10 cellular contexts compared by ENCODE assay signal in genomic region chr6:37516920-37517405, GRCh38. TPM values are rescaled to one million over a fixed set of nuclear protein-coding genes. Genes with fewer than 3 reads are reported as not detected.
DNase-seq lines count a peak whose midpoint lies in the region; ATAC-seq and TF ChIP-seq lines count a peak whose summit lies in the region.
"Had no signal": no experiment of that assay in that cellular context is flagged by ENCODE, and none has a peak within 500 bp of the region (broad histone marks: within the 10 kb centered on the region; RNA-seq: fewer than 3 reads in every experiment).

No MANE protein-coding gene starts in this region.

- no peaks in the 10 kb centered on the region for H3K36me3 ChIP-seq in SK-N-SH (replicated peaks in 1 of 2; ENCODE audit: control insufficient read depth in 1 of 2, insufficient read depth in 2 of 2, low read length in 1 of 2)
- H3K36me3 ChIP-seq: ovary had no signal

- peak; percentile 51 for DNase-seq in SK-N-SH
- DNase-seq in NCI-H446 (lab: John Stamatoyannopoulos, UW): peak; percentile 86 to 88
- peak; percentile 17 for DNase-seq in MCF 10A (ENCODE audit: unreplicated experiment)
- DNase-seq in stimulated activated effector memory CD8-positive, alpha-beta T cell treated with anti-CD3 and anti-CD28 coated beads, Interleukin-12 subunit alpha, Interleukin-12 subunit beta, amount 100 ng/mL, for 72 hours (ENCODE audit: low spot score in 2 of 2): no peak
- no peak for DNase-seq in NCI-H187 treated with DMSO at 0.1 percent for 48 hours (lab: John Stamatoyannopoulos, UW)
- no peak for DNase-seq in activated CD4-positive, CD25-positive, alpha-beta regulatory T cell treated with anti-CD3 and anti-CD28 coated beads, Interleukin-2, amount 50 U/mL, for 72 hours
- DNase-seq: NCI-H1048, ovary had no signal

- 70% methylated on average over 11 of the region's 16 CpGs for WGBS in SK-N-SH (ENCODE audit: low lambda C conversion rate)

- intact Hi-C loops in MCF 10A (cut with micrococcal nuclease): no loop called here

- POLR2A ChIA-PET in SK-N-SH (lab: Yijun Ruan, JAX): interaction anchor here (0.7 to 1.8 kb wide), 6 partner anchors 9 to 29 kb away, joined by 3 to 11 read pairs (median 4); no protein-coding TSS in a partner anchor
- POLR2A ChIA-PET in MCF 10A (lab: Yijun Ruan, JAX): interaction anchor here (0.7 to 0.8 kb wide), 2 partner anchors 16 to 43 kb away, joined by 3 to 6 read pairs; no protein-coding TSS in a partner anchor

- H3K9ac ChIP-seq in SK-N-SH: no peak overlapping the region

- TF ChIP-seq RAD21 in SK-N-SH (IDR thresholded peaks at IDR 0.05; ENCODE audit: low read length): no peak

- CTCF ChIA-PET in SK-N-SH (lab: Yijun Ruan, JAX) (interaction anchor here (1.1 to 3.1 kb wide), 14 partner anchors 9 to 191 kb away, joined by 3 to 21 read pairs (median 5); no protein-coding TSS in a partner anchor), MCF 10A (lab: Yijun Ruan, JAX) (interaction anchor here (0.6 kb wide), 1 partner anchor 606 kb away, joined by 3 read pairs; no protein-coding TSS in a partner anchor)

- ATAC-seq in SK-N-SH treated with all-trans-retinoic acid at 6 μM for 48 hours (no peak), GM21786 (IDR thresholded peaks at IDR 0.05; ENCODE audit: unreplicated experiment) (no peak)
- peak; percentile 15 for ATAC-seq in stimulated activated effector memory CD8-positive, alpha-beta T cell treated with anti-CD3 and anti-CD28 coated beads, Interleukin-12 subunit alpha, Interleukin-12 subunit beta, amount 100 ng/mL, for 72 hours

- H3K4me1 Mint-ChIP-seq in MCF 10A (ENCODE audit: insufficient read depth, unreplicated experiment): peaks cover 18% of the 10 kb centered on the region
- peaks cover 88% of the 10 kb centered on the region for H3K4me1 Mint-ChIP-seq in stimulated activated effector memory CD8-positive, alpha-beta T cell treated with anti-CD3 and anti-CD28 coated beads, Interleukin-12 subunit alpha, Interleukin-12 subunit beta, amount 100 ng/mL, for 72 hours

- no peak for TF ChIP-seq CTCF in SK-N-SH (IDR thresholded peaks at IDR 0.05)
- TF ChIP-seq CTCF in MCF 10A (IDR thresholded peaks at IDR 0.05; ENCODE audit: unreplicated experiment): no peak

- H3K36me3 Mint-ChIP-seq in MCF 10A (ENCODE audit: insufficient read depth, unreplicated experiment): no peaks in the 10 kb centered on the region
- peaks cover 11% of the 10 kb centered on the region for H3K36me3 Mint-ChIP-seq in stimulated activated effector memory CD8-positive, alpha-beta T cell treated with anti-CD3 and anti-CD28 coated beads, Interleukin-12 subunit alpha, Interleukin-12 subunit beta, amount 100 ng/mL, for 72 hours

- H3K4me1 ChIP-seq in SK-N-SH (ENCODE audit: control insufficient read depth in 1 of 2, insufficient read depth in 2 of 2, low read depth in 1 of 2, low read length in 1 of 2): peaks cover 5 to 54% of the 10 kb centered on the region in 2 experiments; a peak in 2 of 4 replicates

- H3K27ac Mint-ChIP-seq in MCF 10A (ENCODE audit: low read depth, unreplicated experiment): no peak overlapping the region
- H3K27ac Mint-ChIP-seq in stimulated activated effector memory CD8-positive, alpha-beta T cell treated with anti-CD3 and anti-CD28 coated beads, Interleukin-12 subunit alpha, Interleukin-12 subunit beta, amount 100 ng/mL, for 72 hours: peak overlapping the region; percentile 93

- H3K9me3 ChIP-seq in SK-N-SH: no peaks in the 10 kb centered on the region
- H3K9me3 ChIP-seq: ovary had no signal

- peak overlapping the region in 1 of 2 experiments; percentile 98; a peak in 2 of 4 replicates for H3K27ac ChIP-seq in SK-N-SH (ENCODE audit: low read depth in 2 of 2, low read length in 1 of 2)
- H3K27ac ChIP-seq: ovary had no signal

- no peaks in the 10 kb centered on the region for H4K20me1 ChIP-seq in SK-N-SH (ENCODE audit: insufficient read depth)

- no peak overlapping the region for H3K4me2 ChIP-seq in SK-N-SH

- H3K27me3 ChIP-seq in SK-N-SH (ENCODE audit: insufficient read depth): no peaks in the 10 kb centered on the region
- H3K27me3 ChIP-seq: ovary had no signal

- H3K4me3 ChIP-seq in SK-N-SH (ENCODE audit: low read depth in 2 of 2, low read length in 1 of 2): no peak overlapping the region
- H3K4me3 ChIP-seq: ovary had no signal

- no peak overlapping the region for H3K4me3 Mint-ChIP-seq in MCF 10A (ENCODE audit: unreplicated experiment)
- H3K4me3 Mint-ChIP-seq in stimulated activated effector memory CD8-positive, alpha-beta T cell treated with anti-CD3 and anti-CD28 coated beads, Interleukin-12 subunit alpha, Interleukin-12 subunit beta, amount 100 ng/mL, for 72 hours: peak overlapping the region; percentile 75

- no peak overlapping the region for H2AFZ ChIP-seq in SK-N-SH (ENCODE audit: low read depth)

- H3K27me3 Mint-ChIP-seq in MCF 10A (ENCODE audit: insufficient read depth, unreplicated experiment): peaks cover 21% of the 10 kb centered on the region

- H3F3A ChIP-seq in SK-N-SH (replicated peaks; ENCODE audit: insufficient read depth): no peaks in the 10 kb centered on the region

- BruUV-seq in MCF 10A (replicated peaks; lab: Mats Ljungman, UMichigan): no TSS peak

- no peak for TF ChIP-seq EP300 in SK-N-SH (IDR thresholded peaks at IDR 0.05; ENCODE audit: borderline replicate concordance in 1 of 2, low read depth in 1 of 2, low read length in 1 of 2)

- H3K79me2 ChIP-seq in SK-N-SH (ENCODE audit: insufficient read depth): no peaks in the 10 kb centered on the region

- H3K9me3 Mint-ChIP-seq in MCF 10A (ENCODE audit: unreplicated experiment): no peaks in the 10 kb centered on the region
- H3K9me3 Mint-ChIP-seq in stimulated activated effector memory CD8-positive, alpha-beta T cell treated with anti-CD3 and anti-CD28 coated beads, Interleukin-12 subunit alpha, Interleukin-12 subunit beta, amount 100 ng/mL, for 72 hours: no peaks in the 10 kb centered on the region

- no peaks in the 10 kb centered on the region for H3K9me2 ChIP-seq in SK-N-SH

TF ChIP-seq in SK-N-SH, 30 proteins besides CTCF, POLR2A, EP300 and RAD21 (continues in another document):
- TF ChIP-seq GATA2 (CRISPR knock-in tag; IDR thresholded peaks at IDR 0.05) (no peak), JUND (IDR thresholded peaks at IDR 0.05) (no peak), CHD2 (IDR thresholded peaks at IDR 0.05; ENCODE audit: low read length, partially characterized antibody) (no peak), FOXJ3 (CRISPR knock-in tag; IDR thresholded peaks at IDR 0.05) (no peak), SIN3A (IDR thresholded peaks at IDR 0.05; ENCODE audit: borderline replicate concordance, low read depth, low read length) (no peak), NFIC (IDR thresholded peaks at IDR 0.05; ENCODE audit: borderline replicate concordance) (no peak), FOXM1 (IDR thresholded peaks at IDR 0.05; ENCODE audit: low read depth) (no peak)
- TF ChIP-seq, protein P1, sequence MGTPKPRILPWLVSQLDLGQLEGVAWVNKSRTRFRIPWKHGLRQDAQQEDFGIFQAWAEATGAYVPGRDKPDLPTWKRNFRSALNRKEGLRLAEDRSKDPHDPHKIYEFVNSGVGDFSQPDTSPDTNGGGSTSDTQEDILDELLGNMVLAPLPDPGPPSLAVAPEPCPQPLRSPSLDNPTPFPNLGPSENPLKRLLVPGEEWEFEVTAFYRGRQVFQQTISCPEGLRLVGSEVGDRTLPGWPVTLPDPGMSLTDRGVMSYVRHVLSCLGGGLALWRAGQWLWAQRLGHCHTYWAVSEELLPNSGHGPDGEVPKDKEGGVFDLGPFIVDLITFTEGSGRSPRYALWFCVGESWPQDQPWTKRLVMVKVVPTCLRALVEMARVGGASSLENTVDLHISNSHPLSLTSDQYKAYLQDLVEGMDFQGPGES (IDR thresholded peaks at IDR 0.05; ENCODE audit: low read depth, low read length): no peak

TF ChIP-seq in SK-N-SH treated with all-trans-retinoic acid at 6 μM for 48 hours, 23 proteins besides CTCF, POLR2A, EP300 and RAD21:
- no peak for TF ChIP-seq TCF4 (CRISPR knock-in tag; IDR thresholded peaks at IDR 0.05; ENCODE audit: borderline replicate concordance)
- TF ChIP-seq GLIS3 (CRISPR knock-in tag; IDR thresholded peaks at IDR 0.05): no peak

RNA-seq across cellular contexts. Expression of gene CCDC167, which starts 17.3 kb away (rescaled TPM):
- 49.1 and 63.2 TPM in 2 replicates for polyA plus RNA-seq in SK-N-SH (2012; rRNA removed)
- 50.1 and 62.9 TPM in 2 replicates for polyA plus RNA-seq in SK-N-SH (2012; cell fraction: cytosol; rRNA removed)
- 17.7 and 37.0 TPM in 2 replicates for polyA plus RNA-seq in SK-N-SH (2012; cell fraction: nucleus; rRNA removed)
- 24.4 and 40.8 TPM in 2 replicates for total RNA-seq in MCF 10A (2022)

Comparison
In these comparisons a context has a peak if more than half of its experiments do, and no peak if none do; other contexts are left out.
1. DNase-seq: peak in SK-N-SH (single experiment), NCI-H446 (2 of 2) and MCF 10A (single experiment); none in stimulated activated effector memory CD8-positive, alpha-beta T cell treated with anti-CD3 and anti-CD28 coated beads, Interleukin-12 subunit alpha, Interleukin-12 subunit beta, amount 100 ng/mL, for 72 hours (0 of 2), NCI-H187 treated with DMSO at 0.1 percent for 48 hours (single experiment) and activated CD4-positive, CD25-positive, alpha-beta regulatory T cell treated with anti-CD3 and anti-CD28 coated beads, Interleukin-2, amount 50 U/mL, for 72 hours (single experiment).